Comparison of ENCODE assay signal across 17 cellular contexts in the genomic region with DNA sequence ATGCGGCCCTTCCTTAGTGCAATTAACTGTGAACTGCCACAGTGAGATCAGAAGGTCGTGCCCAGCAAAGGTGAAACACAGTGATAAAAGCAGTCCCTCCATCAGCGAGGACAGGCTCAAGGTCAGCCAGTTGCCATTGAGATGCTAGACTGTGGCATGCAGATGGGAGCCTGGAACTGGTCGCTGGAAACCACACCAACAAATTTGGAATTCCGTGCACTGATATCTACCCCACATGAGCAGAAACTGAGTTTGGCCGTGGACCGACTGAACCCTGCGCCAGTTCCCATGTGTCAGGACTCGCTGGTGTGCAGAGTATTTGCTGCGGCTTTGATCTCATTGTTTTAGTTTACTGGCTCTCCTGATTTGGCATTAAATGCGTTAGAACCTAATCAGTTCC.
DNase-seq lines count a peak whose midpoint lies in the region; ATAC-seq and TF ChIP-seq lines count a peak whose summit lies in the region.
"Had no signal": no experiment of that assay in that cellular context is flagged by ENCODE, and none has a peak within 500 bp of the region (broad histone marks: within the 10 kb centered on the region; RNA-seq: fewer than 3 reads in every experiment).

No MANE protein-coding gene starts in this region.

- H3K9me3 Mint-ChIP-seq in osteocyte (ENCODE audit: unreplicated experiment) = peaks cover 6% of the 10 kb centered on the region
- H3K9me3 Mint-ChIP-seq: CD4-positive, alpha-beta T cell had no signal

- no peak for TF ChIP-seq CTCF in heart right ventricle (IDR thresholded peaks at IDR 0.05)
- no peak for TF ChIP-seq CTCF in gastrocnemius medialis (IDR thresholded peaks at IDR 0.05 in 4 of 5, conservative IDR thresholded peaks at IDR 0.05 in 1 of 5)
- TF ChIP-seq CTCF in osteocyte (IDR thresholded peaks at IDR 0.05) = no peak

- in situ Hi-C loops in gastrocnemius medialis (cut with MboI; ENCODE audit: low sequenced_read_pairs in 4 of 4) = no loop called here

- ATAC-seq in Right ventricle myocardium inferior (peak; percentile 94), heart right ventricle (peak; percentile 82 to 95 (median 88)), right cardiac atrium (peak; percentile 69 to 89), gastrocnemius medialis (no peak), HG02623 (IDR thresholded peaks at IDR 0.05; ENCODE audit: unreplicated experiment) (no peak)

- H3K36me3 ChIP-seq in heart right ventricle (no peaks in the 10 kb centered on the region), gastrocnemius medialis (no peaks in the 10 kb centered on the region)

- intact Hi-C loops in Right ventricle myocardium inferior (cut with DNase I) = loop anchor here (2.0 to 10.0 kb wide), 3 partner anchors 72 to 816 kb away; no protein-coding TSS in a partner anchor
- intact Hi-C loops in heart right ventricle (cut with DNase I) = loop anchor here in 1 of 10 donors (5.0 kb wide), 1 partner anchor 818 kb away; no protein-coding TSS in a partner anchor
- intact Hi-C loops in right cardiac atrium (cut with DNase I) = no loop called here
- intact Hi-C loops in gastrocnemius medialis (cut with DNase I; ENCODE audit: low total_unique reads) = loop anchor here (10.0 kb wide), 1 partner anchor 104 kb away; no protein-coding TSS in a partner anchor

- H3K27me3 ChIP-seq in heart right ventricle = no peaks in the 10 kb centered on the region
- no peaks in the 10 kb centered on the region for H3K27me3 ChIP-seq in right cardiac atrium (ENCODE audit: control insufficient read depth, insufficient read depth)
- H3K27me3 ChIP-seq in gastrocnemius medialis = no peaks in the 10 kb centered on the region

- no peak overlapping the region for H3K4me3 Mint-ChIP-seq in osteocyte (ENCODE audit: unreplicated experiment)
- H3K4me3 Mint-ChIP-seq: B cell; CD4-positive, alpha-beta T cell; HFFc6 had no signal

- DNase-seq in Right ventricle myocardium inferior (ENCODE audit: missing footprints) (peak; percentile 79), heart right ventricle (peak; percentile 51 to 75), right cardiac atrium (peak; percentile 21 to 75 (median 65)), gastrocnemius medialis (no peak), GM03348 (ENCODE audit: low spot score) (no peak), osteocyte (ENCODE audit: extremely low spot score, unreplicated experiment) (no peak), NCI-H82 treated with DMSO at 0.1 percent for 48 hours (lab: John Stamatoyannopoulos, UW; ENCODE audit: unreplicated experiment) (no peak)
- DNase-seq: ACHN; C1 segment of cervical spinal cord; Calu3; CD4-positive, alpha-beta T cell; DMS 273 treated with DMSO at 0.1 percent for 48 hours; HCEC 1CT; HFFc6 had no signal

- H3K4me3 ChIP-seq in heart right ventricle (peak overlapping the region in 1 of 10 donors; percentile 15), right cardiac atrium (ENCODE audit: low read length) (no peak overlapping the region), gastrocnemius medialis (no peak overlapping the region)

- H3K4me1 Mint-ChIP-seq in osteocyte (ENCODE audit: unreplicated experiment) = peaks cover 1% of the 10 kb centered on the region
- H3K4me1 Mint-ChIP-seq: B cell had no signal

- H3K27ac Mint-ChIP-seq in osteocyte (ENCODE audit: unreplicated experiment) = no peak overlapping the region
- H3K27ac Mint-ChIP-seq: B cell; CD4-positive, alpha-beta T cell; HFFc6 had no signal

- H3K9me3 ChIP-seq in heart right ventricle = no peaks in the 10 kb centered on the region
- H3K9me3 ChIP-seq in right cardiac atrium (ENCODE audit: control insufficient read depth, low read length) = no peaks in the 10 kb centered on the region
- no peaks in the 10 kb centered on the region for H3K9me3 ChIP-seq in gastrocnemius medialis

- H3K27ac ChIP-seq in heart right ventricle (peak overlapping the region; percentile 61 to 93 (median 81)), right cardiac atrium (ENCODE audit: low read length) (peak overlapping the region; percentile 73), gastrocnemius medialis (peak overlapping the region; percentile 81 to 85 (median 84))
- H3K27ac ChIP-seq: HL-60 had no signal

- H3K4me1 ChIP-seq in heart right ventricle = peaks cover 0 to 33% (median 4%) of the 10 kb centered on the region in 9 donors
- no peaks in the 10 kb centered on the region for H3K4me1 ChIP-seq in right cardiac atrium (ENCODE audit: control insufficient read depth, insufficient read depth, low read length)
- peaks cover 9 to 17% of the 10 kb centered on the region in 2 donors for H3K4me1 ChIP-seq in gastrocnemius medialis

- H3K27me3 Mint-ChIP-seq in osteocyte (ENCODE audit: unreplicated experiment) = no peaks in the 10 kb centered on the region
- H3K27me3 Mint-ChIP-seq: CD4-positive, alpha-beta T cell had no signal

- no peaks in the 10 kb centered on the region for H3K36me3 Mint-ChIP-seq in osteocyte (ENCODE audit: unreplicated experiment)

- no peak for TF ChIP-seq POLR2A in gastrocnemius medialis (IDR thresholded peaks at IDR 0.05)

- WGBS in heart right ventricle, 2 donors = 52 to 72% methylated on average over 11 of the region's 11 CpGs
- 69% methylated on average over 11 of the region's 11 CpGs for WGBS in right cardiac atrium

Comparison
In these comparisons a context has a peak if more than half of its experiments do, and no peak if none do; other contexts are left out.
1. intact Hi-C loops: an anchor here in Right ventricle myocardium inferior (2.0 to 10.0 kb wide) and gastrocnemius medialis (10.0 kb wide); none called in right cardiac atrium.
2. ATAC-seq: peak in Right ventricle myocardium inferior (single experiment), heart right ventricle (8 of 8) and right cardiac atrium (2 of 2); none in gastrocnemius medialis (0 of 2) and HG02623 (single experiment).
3. DNase-seq: peak in Right ventricle myocardium inferior (single experiment), heart right ventricle (2 of 2) and right cardiac atrium (3 of 3); none in gastrocnemius medialis (0 of 2), GM03348 (single experiment), osteocyte (single experiment) and NCI-H82 treated with DMSO at 0.1 percent for 48 hours (single experiment).
4. Peak in every context shown above with its lines, with median percentiles within 50 percentile points of each other: H3K27ac ChIP-seq.